ENCODE assay signal across 8 cellular contexts in the genomic region with DNA sequence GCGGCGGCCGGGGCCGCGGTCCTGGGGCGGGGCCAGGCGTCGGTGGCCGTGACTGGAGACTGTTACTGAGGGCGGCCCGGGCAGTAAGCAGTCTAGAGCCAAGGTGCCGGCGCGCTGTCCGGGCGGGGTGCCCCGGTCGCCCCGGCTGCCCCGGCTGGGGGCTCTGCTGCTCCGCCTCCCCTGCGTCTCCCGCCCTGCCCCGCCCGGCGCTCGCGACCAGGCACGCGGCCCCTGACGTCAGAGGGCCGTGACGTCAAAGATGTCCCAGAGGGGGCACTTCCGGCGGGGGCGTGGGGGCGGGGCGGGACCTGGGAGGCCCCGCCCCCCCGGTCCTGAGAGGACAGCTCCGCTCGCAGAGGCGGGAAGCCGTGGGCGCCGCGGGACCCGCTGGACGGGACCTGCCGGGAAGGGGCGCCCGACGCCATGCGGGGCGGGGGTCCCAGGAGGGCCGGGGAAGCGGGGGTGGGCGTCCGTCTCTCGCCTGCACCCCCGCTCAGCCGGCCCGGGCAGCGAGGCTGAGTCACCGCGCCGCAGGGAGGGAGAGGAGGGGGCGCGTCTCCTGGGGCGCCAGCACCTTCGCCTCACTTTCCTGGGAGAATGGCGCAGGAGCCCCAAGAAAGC. TPM values are rescaled to one million over a fixed set of nuclear protein-coding genes. Genes with fewer than 3 reads are reported as not detected.
DNase-seq lines count a peak whose midpoint lies in the region; ATAC-seq and TF ChIP-seq lines count a peak whose summit lies in the region.

No MANE protein-coding gene starts in this region.

- no peaks in the 10 kb centered on the region for H3K36me3 Mint-ChIP-seq in activated naive CD8-positive, alpha-beta T cell treated with anti-CD3 and anti-CD28 coated beads for 36 hours

- H3K27ac ChIP-seq in RWPE1 (peak overlapping the region; percentile 62), prostate gland (peak overlapping the region; percentile 57 to 78)

- peaks cover 4% of the 10 kb centered on the region for H3K4me1 ChIP-seq in prostate gland (replicated peaks)

- 3% methylated on average over 26 of the region's 72 CpGs for WGBS in prostate gland

- H3K27ac Mint-ChIP-seq in activated naive CD8-positive, alpha-beta T cell treated with anti-CD3 and anti-CD28 coated beads for 36 hours = no peak overlapping the region

- TF ChIP-seq CTCF in RWPE1 (conservative IDR thresholded peaks at IDR 0.05; ENCODE audit: low read depth) (no peak), prostate gland (IDR thresholded peaks at IDR 0.05) (no peak)

- no peaks in the 10 kb centered on the region for H3K27me3 ChIP-seq in prostate gland (replicated peaks; ENCODE audit: insufficient read depth)

- H3K36me3 ChIP-seq in prostate gland = no peaks in the 10 kb centered on the region

- peak overlapping the region; percentile 51 to 65 for H3K4me3 ChIP-seq in prostate gland

- intact Hi-C loops in left cardiac atrium (cut with DNase I) = no loop called here
- intact Hi-C loops in prostate gland (cut with DNase I) = loop anchor here (10.0 kb wide), 1 partner anchor 344 kb away; no protein-coding TSS in a partner anchor

- H3K9me3 Mint-ChIP-seq in activated naive CD8-positive, alpha-beta T cell treated with anti-CD3 and anti-CD28 coated beads for 36 hours = no peaks in the 10 kb centered on the region

- POLR2A ChIA-PET in RWPE1 (lab: Yijun Ruan, JAX; ENCODE audit: low non-redundant PET) = no interaction called here

- peak; percentile 78 for DNase-seq in DMS 273 (lab: John Stamatoyannopoulos, UW; ENCODE audit: unreplicated experiment)
- no peak for DNase-seq in DMS 273 treated with DMSO at 0.1 percent for 48 hours (lab: John Stamatoyannopoulos, UW)
- peak; percentile 71 for DNase-seq in RWPE1 (ENCODE audit: low spot score)
- DNase-seq in activated naive CD8-positive, alpha-beta T cell treated with anti-CD3 and anti-CD28 coated beads for 36 hours = peak; percentile 79
- DNase-seq in left cardiac atrium = peak; percentile 79
- peak; percentile 62 for DNase-seq in prostate gland (ENCODE audit: low spot score)
- no peak for DNase-seq in NK-92 treated with Interleukin-12 subunit alpha and Interleukin-12 subunit beta, amount 100 ng/mL, for 24 hours (lab: John Stamatoyannopoulos, UW)

- H3K27me3 Mint-ChIP-seq in activated naive CD8-positive, alpha-beta T cell treated with anti-CD3 and anti-CD28 coated beads for 36 hours = peaks cover 26% of the 10 kb centered on the region

- peak; percentile 12 for ATAC-seq in HG03342 (IDR thresholded peaks at IDR 0.05; ENCODE audit: unreplicated experiment)
- ATAC-seq in left cardiac atrium = peak; percentile 39 to 62

- no peaks in the 10 kb centered on the region for H3K9me3 ChIP-seq in prostate gland

- no peak overlapping the region for H3K4me3 Mint-ChIP-seq in activated naive CD8-positive, alpha-beta T cell treated with anti-CD3 and anti-CD28 coated beads for 36 hours

- H3K4me1 Mint-ChIP-seq in activated naive CD8-positive, alpha-beta T cell treated with anti-CD3 and anti-CD28 coated beads for 36 hours = peaks cover 24% of the 10 kb centered on the region

- no peak for TF ChIP-seq POLR2A in prostate gland (IDR thresholded peaks at IDR 0.05)

- CTCF ChIA-PET in RWPE1 (lab: Yijun Ruan, JAX) = interaction anchor here (2.7 kb wide), 1 partner anchor 194 kb away, joined by 16 read pairs; no protein-coding TSS in a partner anchor

RNA-seq across cellular contexts. Expression of a gene that starts 4.5 kb away (rescaled TPM):
- total RNA-seq in activated naive CD8-positive, alpha-beta T cell treated with anti-CD3 and anti-CD28 coated beads for 36 hours = 10 to 100 TPM; 36.7 to 37.8 TPM
- 10 to 100 TPM; 20.6 to 22.1 TPM for total RNA-seq in left cardiac atrium
- 10 to 100 TPM; 20.5 to 33.1 TPM for total RNA-seq in prostate gland

RNA-seq across cellular contexts. Expression of a gene that starts 8.5 kb away (rescaled TPM):
- total RNA-seq in activated naive CD8-positive, alpha-beta T cell treated with anti-CD3 and anti-CD28 coated beads for 36 hours = 10 to 100 TPM; 38.4 to 39.0 TPM
- total RNA-seq in left cardiac atrium (10 to 100 TPM; 15.4 to 26.5 TPM), prostate gland (10 to 100 TPM; 52.2 to 57.5 TPM)

RNA-seq across cellular contexts. Expression of a gene that starts 20.4 kb away (rescaled TPM):
- total RNA-seq in activated naive CD8-positive, alpha-beta T cell treated with anti-CD3 and anti-CD28 coated beads for 36 hours = 10 to 100 TPM; 34.7 to 35.3 TPM
- 10 to 100 TPM; 21.2 to 30.8 TPM for total RNA-seq in left cardiac atrium
- 10 to 100 TPM; 61.4 to 84.1 TPM for total RNA-seq in prostate gland

RNA-seq across cellular contexts. Expression of a gene that starts 25.2 kb away (rescaled TPM):
- under 1 TPM; 0.64 to 0.80 TPM for total RNA-seq in activated naive CD8-positive, alpha-beta T cell treated with anti-CD3 and anti-CD28 coated beads for 36 hours
- total RNA-seq in left cardiac atrium = 1 to 10 TPM; 6.2 to 7.6 TPM
- total RNA-seq in prostate gland = 10 to 100 TPM in 1 of 2 donors, 1 to 10 TPM in 1; 8.3 to 21.5 TPM

Comparison
In these comparisons a context has a peak if more than half of its experiments do, and no peak if none do; other contexts are left out.
1. DNase-seq: peak in DMS 273 (single experiment), RWPE1 (single experiment), activated naive CD8-positive, alpha-beta T cell treated with anti-CD3 and anti-CD28 coated beads for 36 hours (single experiment), left cardiac atrium (single experiment) and prostate gland (single experiment); none in DMS 273 treated with DMSO at 0.1 percent for 48 hours (single experiment) and NK-92 treated with Interleukin-12 subunit alpha and Interleukin-12 subunit beta, amount 100 ng/mL, for 24 hours (single experiment).